30 cellular contexts compared by ENCODE assay signal in the genomic region with DNA sequence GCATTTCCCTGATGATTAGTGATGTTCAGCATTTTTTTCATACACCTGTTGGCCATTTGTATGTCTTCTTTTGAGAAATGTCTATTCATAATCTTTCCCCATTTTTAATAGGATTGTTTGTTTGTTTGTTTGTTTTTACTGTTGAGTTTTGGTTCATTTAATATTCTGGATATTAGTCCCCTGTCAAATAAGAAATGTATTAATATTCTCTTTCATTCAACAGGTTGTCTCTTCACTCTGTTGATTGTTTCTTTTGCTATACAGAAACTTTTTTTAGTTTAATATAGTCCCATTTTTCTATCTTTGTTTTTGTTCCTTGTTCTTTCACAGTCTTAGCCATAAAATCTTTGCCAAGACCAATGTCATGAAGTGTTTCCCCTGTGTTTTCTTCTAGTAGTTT.
DNase-seq lines count a peak whose midpoint lies in the region; ATAC-seq, FAIRE-seq and TF ChIP-seq lines count a peak whose summit lies in the region.
"Had no signal": no experiment of that assay in that cellular context is flagged by ENCODE, and none has a peak within 500 bp of the region (broad histone marks: within the 10 kb centered on the region; RNA-seq: fewer than 3 reads in every experiment).

No MANE protein-coding gene starts in this region.

- DNase-seq in NCI-H748 treated with DMSO at 0.1 percent for 48 hours (lab: John Stamatoyannopoulos, UW) = no peak
- DNase-seq: 8988T; ACHN; AML-193; BE2C; C1 segment of cervical spinal cord; Caco-2; Calu3; CD4-positive, alpha-beta memory T cell; CD4-positive, alpha-beta T cell; CD4-positive, CD25-positive, alpha-beta regulatory T cell; CD8-positive, alpha-beta memory T cell; CD8-positive, alpha-beta T cell; COR-L47; DMS 273 treated with DMSO at 0.1 percent for 48 hours; DMS153; DMS53; DMS79; DMS79 treated with DMSO at 0.1 percent for 48 hours; DND-41; EL had no signal

- FAIRE-seq in colon (lab: Jason Lieb, UNC) = peak; percentile 47
- FAIRE-seq: A549, D721Med had no signal

- TF ChIP-seq CTCF in HEK293 (tag by site-specific recombination; IDR thresholded peaks at IDR 0.05) = no peak

- no peak for ATAC-seq in GM18867 (IDR thresholded peaks at IDR 0.05; ENCODE audit: unreplicated experiment)
- ATAC-seq: A549; CD8-positive, alpha-beta T cell had no signal

- no peaks in the 10 kb centered on the region for H3K4me1 ChIP-seq in HEK293 (ENCODE audit: control insufficient read depth, insufficient read depth, low read length)
- H3K4me1 ChIP-seq: A549; BE2C; BLaER1; BLaER1 treated with 17β-estradiol and CSF1 and Interleukin-3, amounts not matched to agents 10 nM and 100 nM; Caco-2 had no signal

- POLR2A ChIA-PET in HEK293 (lab: Yijun Ruan, JAX) = no interaction called here

- CTCF ChIA-PET in HEK293 (lab: Yijun Ruan, JAX) = no interaction called here

- no peaks in the 10 kb centered on the region for H3K36me3 ChIP-seq in HEK293 (ENCODE audit: control insufficient read depth in 2 of 2, insufficient read depth in 1 of 2, low read length in 2 of 2)
- H3K36me3 ChIP-seq: BE2C; BLaER1; BLaER1 treated with 17β-estradiol and CSF1 and Interleukin-3, amounts not matched to agents 10 nM and 100 nM had no signal

- no peaks in the 10 kb centered on the region for H3K9me3 ChIP-seq in HEK293 (ENCODE audit: control insufficient read depth, insufficient read depth, low read depth, low read length)
- H3K9me3 ChIP-seq: A549, BE2C, BLaER1 had no signal

- H3K4me3 ChIP-seq in HEK293 (ENCODE audit: low read depth, low read length) = no peak overlapping the region
- H3K4me3 ChIP-seq: A549; BLaER1; BLaER1 treated with 17β-estradiol and CSF1 and Interleukin-3, amounts not matched to agents 10 nM and 100 nM had no signal

- H3K27ac ChIP-seq in HEK293 (ENCODE audit: extremely low read depth, low read depth, low read length) = no peak overlapping the region
- H3K27ac ChIP-seq: 22Rv1; A549; BLaER1; BLaER1 treated with 17β-estradiol and CSF1 and Interleukin-3, amounts not matched to agents 10 nM and 100 nM; C4-2B had no signal

TF ChIP-seq in HEK293, 187 proteins besides CTCF, POLR2A, EP300 and RAD21:
- TF ChIP-seq SCRT2 (tag by site-specific recombination; IDR thresholded peaks at IDR 0.05) (peak; percentile 85), ZFP69B (tag by site-specific recombination; IDR thresholded peaks at IDR 0.05) (no peak), SCRT1 (tag by site-specific recombination; IDR thresholded peaks at IDR 0.05; ENCODE audit: borderline replicate concordance) (peak; percentile 77), ZNF626 (tag by site-specific recombination; IDR thresholded peaks at IDR 0.05) (no peak), ZBTB48 (tag by site-specific recombination; IDR thresholded peaks at IDR 0.05) (no peak)
